Comparison of ENCODE assay signal across 1 cellular context in the genomic region with DNA sequence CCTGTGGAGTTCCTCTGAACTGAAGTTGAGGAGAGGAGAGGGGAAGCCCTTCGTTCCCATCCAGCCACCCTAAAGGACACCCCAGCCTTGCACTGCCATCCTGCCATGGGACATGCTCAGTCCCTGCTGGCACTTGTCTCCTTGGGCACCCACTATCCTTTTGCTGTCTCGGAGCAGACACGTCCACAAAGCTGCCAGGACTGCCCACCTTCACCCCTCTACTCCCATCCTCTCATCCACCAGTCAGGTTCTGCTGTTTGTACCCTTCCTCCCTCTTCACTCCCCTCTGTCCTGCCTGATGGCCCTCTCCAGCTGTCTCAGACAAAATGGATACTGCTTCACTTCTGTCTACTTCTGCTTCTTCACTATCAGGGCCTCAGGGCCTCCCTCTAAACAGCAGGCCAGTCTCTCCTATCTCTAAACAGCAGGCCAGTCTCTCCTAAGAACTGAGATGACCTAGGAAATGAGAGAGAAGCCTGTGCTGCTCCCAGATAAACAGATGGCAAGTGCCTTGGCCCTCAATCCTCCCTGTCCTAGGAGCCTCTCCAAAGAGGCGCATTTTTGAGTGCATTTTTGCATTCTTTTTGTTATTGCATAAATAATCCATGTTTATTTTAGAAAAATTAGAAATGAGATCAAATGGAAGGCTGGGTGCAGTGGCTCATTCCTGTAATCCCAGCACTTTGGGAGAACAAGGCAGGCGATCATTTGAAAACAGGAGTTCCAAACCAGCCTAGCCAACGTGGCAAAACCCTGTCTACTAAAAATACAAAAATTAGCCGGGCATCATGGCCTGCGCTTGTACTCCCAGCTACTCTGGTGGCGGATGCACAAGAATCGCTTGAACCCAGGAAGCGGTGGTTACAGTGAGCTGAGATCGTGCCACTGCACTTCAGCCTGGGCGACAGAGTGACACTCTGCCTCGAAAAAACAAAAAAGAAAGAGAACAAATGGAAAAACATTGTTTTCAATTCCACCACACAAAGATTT.
TF ChIP-seq lines count a peak whose summit lies in the region.

No MANE protein-coding gene starts in this region.

TF ChIP-seq in K562, 482 proteins besides CTCF, POLR2A, EP300 and RAD21 (continued from another document and continues in another):
- TF ChIP-seq, protein P1, sequence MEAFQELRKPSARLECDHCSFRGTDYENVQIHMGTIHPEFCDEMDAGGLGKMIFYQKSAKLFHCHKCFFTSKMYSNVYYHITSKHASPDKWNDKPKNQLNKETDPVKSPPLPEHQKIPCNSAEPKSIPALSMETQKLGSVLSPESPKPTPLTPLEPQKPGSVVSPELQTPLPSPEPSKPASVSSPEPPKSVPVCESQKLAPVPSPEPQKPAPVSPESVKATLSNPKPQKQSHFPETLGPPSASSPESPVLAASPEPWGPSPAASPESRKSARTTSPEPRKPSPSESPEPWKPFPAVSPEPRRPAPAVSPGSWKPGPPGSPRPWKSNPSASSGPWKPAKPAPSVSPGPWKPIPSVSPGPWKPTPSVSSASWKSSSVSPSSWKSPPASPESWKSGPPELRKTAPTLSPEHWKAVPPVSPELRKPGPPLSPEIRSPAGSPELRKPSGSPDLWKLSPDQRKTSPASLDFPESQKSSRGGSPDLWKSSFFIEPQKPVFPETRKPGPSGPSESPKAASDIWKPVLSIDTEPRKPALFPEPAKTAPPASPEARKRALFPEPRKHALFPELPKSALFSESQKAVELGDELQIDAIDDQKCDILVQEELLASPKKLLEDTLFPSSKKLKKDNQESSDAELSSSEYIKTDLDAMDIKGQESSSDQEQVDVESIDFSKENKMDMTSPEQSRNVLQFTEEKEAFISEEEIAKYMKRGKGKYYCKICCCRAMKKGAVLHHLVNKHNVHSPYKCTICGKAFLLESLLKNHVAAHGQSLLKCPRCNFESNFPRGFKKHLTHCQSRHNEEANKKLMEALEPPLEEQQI (IDR thresholded peaks at IDR 0.05) = peak; percentile 94
- TF ChIP-seq, protein P2, sequence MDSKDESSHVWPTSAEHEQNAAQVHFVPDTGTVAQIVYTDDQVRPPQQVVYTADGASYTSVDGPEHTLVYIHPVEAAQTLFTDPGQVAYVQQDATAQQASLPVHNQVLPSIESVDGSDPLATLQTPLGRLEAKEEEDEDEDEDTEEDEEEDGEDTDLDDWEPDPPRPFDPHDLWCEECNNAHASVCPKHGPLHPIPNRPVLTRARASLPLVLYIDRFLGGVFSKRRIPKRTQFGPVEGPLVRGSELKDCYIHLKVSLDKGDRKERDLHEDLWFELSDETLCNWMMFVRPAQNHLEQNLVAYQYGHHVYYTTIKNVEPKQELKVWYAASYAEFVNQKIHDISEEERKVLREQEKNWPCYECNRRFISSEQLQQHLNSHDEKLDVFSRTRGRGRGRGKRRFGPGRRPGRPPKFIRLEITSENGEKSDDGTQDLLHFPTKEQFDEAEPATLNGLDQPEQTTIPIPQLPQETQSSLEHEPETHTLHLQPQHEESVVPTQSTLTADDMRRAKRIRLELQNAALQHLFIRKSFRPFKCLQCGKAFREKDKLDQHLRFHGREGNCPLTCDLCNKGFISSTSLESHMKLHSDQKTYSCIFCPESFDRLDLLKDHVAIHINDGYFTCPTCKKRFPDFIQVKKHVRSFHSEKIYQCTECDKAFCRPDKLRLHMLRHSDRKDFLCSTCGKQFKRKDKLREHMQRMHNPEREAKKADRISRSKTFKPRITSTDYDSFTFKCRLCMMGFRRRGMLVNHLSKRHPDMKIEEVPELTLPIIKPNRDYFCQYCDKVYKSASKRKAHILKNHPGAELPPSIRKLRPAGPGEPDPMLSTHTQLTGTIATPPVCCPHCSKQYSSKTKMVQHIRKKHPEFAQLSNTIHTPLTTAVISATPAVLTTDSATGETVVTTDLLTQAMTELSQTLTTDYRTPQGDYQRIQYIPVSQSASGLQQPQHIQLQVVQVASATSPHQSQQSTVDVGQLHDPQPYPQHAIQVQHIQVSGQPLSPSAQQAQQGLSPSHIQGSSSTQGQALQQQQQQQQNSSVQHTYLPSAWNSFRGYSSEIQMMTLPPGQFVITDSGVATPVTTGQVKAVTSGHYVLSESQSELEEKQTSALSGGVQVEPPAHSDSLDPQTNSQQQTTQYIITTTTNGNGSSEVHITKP (IDR thresholded peaks at IDR 0.05; ENCODE audit: partially characterized antibody) = peak; percentile 59
- TF ChIP-seq NFRKB (IDR thresholded peaks at IDR 0.05; ENCODE audit: low read depth) = peak; percentile 100
- TF ChIP-seq, protein P3, sequence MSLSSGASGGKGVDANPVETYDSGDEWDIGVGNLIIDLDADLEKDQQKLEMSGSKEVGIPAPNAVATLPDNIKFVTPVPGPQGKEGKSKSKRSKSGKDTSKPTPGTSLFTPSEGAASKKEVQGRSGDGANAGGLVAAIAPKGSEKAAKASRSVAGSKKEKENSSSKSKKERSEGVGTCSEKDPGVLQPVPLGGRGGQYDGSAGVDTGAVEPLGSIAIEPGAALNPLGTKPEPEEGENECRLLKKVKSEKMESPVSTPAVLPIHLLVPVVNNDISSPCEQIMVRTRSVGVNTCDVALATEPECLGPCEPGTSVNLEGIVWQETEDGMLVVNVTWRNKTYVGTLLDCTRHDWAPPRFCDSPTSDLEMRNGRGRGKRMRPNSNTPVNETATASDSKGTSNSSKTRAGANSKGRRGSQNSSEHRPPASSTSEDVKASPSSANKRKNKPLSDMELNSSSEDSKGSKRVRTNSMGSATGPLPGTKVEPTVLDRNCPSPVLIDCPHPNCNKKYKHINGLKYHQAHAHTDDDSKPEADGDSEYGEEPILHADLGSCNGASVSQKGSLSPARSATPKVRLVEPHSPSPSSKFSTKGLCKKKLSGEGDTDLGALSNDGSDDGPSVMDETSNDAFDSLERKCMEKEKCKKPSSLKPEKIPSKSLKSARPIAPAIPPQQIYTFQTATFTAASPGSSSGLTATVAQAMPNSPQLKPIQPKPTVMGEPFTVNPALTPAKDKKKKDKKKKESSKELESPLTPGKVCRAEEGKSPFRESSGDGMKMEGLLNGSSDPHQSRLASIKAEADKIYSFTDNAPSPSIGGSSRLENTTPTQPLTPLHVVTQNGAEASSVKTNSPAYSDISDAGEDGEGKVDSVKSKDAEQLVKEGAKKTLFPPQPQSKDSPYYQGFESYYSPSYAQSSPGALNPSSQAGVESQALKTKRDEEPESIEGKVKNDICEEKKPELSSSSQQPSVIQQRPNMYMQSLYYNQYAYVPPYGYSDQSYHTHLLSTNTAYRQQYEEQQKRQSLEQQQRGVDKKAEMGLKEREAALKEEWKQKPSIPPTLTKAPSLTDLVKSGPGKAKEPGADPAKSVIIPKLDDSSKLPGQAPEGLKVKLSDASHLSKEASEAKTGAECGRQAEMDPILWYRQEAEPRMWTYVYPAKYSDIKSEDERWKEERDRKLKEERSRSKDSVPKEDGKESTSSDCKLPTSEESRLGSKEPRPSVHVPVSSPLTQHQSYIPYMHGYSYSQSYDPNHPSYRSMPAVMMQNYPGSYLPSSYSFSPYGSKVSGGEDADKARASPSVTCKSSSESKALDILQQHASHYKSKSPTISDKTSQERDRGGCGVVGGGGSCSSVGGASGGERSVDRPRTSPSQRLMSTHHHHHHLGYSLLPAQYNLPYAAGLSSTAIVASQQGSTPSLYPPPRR (CRISPR knock-in tag; IDR thresholded peaks at IDR 0.05; ENCODE audit: borderline replicate concordance) = peak; percentile 95
- TF ChIP-seq ZNF232 (CRISPR knock-in tag; IDR thresholded peaks at IDR 0.05) = no peak
- peak; percentile 90 for TF ChIP-seq SMARCA5 (IDR thresholded peaks at IDR 0.05)
- TF ChIP-seq FOXM1 (IDR thresholded peaks at IDR 0.05; ENCODE audit: low read depth) = peak; percentile 98
- TF ChIP-seq FOXM1 (CRISPR knock-in tag; IDR thresholded peaks at IDR 0.05; ENCODE audit: low read depth) = no peak
- peak; percentile 83; the same call in 1 of the 2 replicates for TF ChIP-seq TOE1 (IDR thresholded peaks at IDR 0.05; ENCODE audit: borderline replicate concordance)
- TF ChIP-seq TOE1 (CRISPR knock-in tag; IDR thresholded peaks at IDR 0.05; ENCODE audit: borderline replicate concordance, low read depth) = no peak
- peak; percentile 72 for TF ChIP-seq MIER1 (IDR thresholded peaks at IDR 0.05; ENCODE audit: low read depth)
- 0 out of 2 replicates have a peak, but pooled peaks have one; percentile 71 for TF ChIP-seq ZNF444 (CRISPR knock-in tag; IDR thresholded peaks at IDR 0.05)
- peak; percentile 84 for TF ChIP-seq ZNF41 (CRISPR knock-in tag; conservative IDR thresholded peaks at IDR 0.05)
- TF ChIP-seq, protein P4, sequence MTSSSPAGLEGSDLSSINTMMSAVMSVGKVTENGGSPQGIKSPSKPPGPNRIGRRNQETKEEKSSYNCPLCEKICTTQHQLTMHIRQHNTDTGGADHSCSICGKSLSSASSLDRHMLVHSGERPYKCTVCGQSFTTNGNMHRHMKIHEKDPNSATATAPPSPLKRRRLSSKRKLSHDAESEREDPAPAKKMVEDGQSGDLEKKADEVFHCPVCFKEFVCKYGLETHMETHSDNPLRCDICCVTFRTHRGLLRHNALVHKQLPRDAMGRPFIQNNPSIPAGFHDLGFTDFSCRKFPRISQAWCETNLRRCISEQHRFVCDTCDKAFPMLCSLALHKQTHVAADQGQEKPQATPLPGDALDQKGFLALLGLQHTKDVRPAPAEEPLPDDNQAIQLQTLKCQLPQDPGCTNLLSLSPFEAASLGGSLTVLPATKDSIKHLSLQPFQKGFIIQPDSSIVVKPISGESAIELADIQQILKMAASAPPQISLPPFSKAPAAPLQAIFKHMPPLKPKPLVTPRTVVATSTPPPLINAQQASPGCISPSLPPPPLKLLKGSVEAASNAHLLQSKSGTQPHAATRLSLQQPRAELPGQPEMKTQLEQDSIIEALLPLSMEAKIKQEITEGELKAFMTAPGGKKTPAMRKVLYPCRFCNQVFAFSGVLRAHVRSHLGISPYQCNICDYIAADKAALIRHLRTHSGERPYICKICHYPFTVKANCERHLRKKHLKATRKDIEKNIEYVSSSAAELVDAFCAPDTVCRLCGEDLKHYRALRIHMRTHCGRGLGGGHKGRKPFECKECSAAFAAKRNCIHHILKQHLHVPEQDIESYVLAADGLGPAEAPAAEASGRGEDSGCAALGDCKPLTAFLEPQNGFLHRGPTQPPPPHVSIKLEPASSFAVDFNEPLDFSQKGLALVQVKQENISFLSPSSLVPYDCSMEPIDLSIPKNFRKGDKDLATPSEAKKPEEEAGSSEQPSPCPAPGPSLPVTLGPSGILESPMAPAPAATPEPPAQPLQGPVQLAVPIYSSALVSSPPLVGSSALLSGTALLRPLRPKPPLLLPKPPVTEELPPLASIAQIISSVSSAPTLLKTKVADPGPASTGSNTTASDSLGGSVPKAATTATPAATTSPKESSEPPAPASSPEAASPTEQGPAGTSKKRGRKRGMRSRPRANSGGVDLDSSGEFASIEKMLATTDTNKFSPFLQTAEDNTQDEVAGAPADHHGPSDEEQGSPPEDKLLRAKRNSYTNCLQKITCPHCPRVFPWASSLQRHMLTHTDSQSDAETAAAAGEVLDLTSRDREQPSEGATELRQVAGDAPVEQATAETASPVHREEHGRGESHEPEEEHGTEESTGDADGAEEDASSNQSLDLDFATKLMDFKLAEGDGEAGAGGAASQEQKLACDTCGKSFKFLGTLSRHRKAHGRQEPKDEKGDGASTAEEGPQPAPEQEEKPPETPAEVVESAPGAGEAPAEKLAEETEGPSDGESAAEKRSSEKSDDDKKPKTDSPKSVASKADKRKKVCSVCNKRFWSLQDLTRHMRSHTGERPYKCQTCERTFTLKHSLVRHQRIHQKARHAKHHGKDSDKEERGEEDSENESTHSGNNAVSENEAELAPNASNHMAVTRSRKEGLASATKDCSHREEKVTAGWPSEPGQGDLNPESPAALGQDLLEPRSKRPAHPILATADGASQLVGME (CRISPR knock-in tag; IDR thresholded peaks at IDR 0.05) = peak; percentile 88
- TF ChIP-seq HNRNPK (IDR thresholded peaks at IDR 0.05; ENCODE audit: low read depth, low read length, poor library complexity, severe bottlenecking) = no peak
- TF ChIP-seq TCF7 (IDR thresholded peaks at IDR 0.05; ENCODE audit: borderline replicate concordance) = 0 out of 2 replicates have a peak, but pooled peaks have one; percentile 21
- TF ChIP-seq DNMT1 (IDR thresholded peaks at IDR 0.05) = peak; percentile 94; the same call in 1 of the 2 replicates
- TF ChIP-seq POLR3A (IDR thresholded peaks at IDR 0.05; ENCODE audit: borderline replicate concordance, extremely low read depth, insufficient read depth, insufficient read length) = no peak
- TF ChIP-seq GABPB1 (CRISPR knock-in tag; IDR thresholded peaks at IDR 0.05) = peak; percentile 76
- TF ChIP-seq ZNF253 (CRISPR knock-in tag; conservative IDR thresholded peaks at IDR 0.05) = no peak
- TF ChIP-seq, protein P5, sequence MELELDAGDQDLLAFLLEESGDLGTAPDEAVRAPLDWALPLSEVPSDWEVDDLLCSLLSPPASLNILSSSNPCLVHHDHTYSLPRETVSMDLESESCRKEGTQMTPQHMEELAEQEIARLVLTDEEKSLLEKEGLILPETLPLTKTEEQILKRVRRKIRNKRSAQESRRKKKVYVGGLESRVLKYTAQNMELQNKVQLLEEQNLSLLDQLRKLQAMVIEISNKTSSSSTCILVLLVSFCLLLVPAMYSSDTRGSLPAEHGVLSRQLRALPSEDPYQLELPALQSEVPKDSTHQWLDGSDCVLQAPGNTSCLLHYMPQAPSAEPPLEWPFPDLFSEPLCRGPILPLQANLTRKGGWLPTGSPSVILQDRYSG (tag; conservative IDR thresholded peaks at IDR 0.05; ENCODE audit: low read depth) = peak; percentile 95
- no peak for TF ChIP-seq ASH1L (IDR thresholded peaks at IDR 0.05; ENCODE audit: borderline replicate concordance, low read depth, partially characterized antibody)
- TF ChIP-seq, protein P6, sequence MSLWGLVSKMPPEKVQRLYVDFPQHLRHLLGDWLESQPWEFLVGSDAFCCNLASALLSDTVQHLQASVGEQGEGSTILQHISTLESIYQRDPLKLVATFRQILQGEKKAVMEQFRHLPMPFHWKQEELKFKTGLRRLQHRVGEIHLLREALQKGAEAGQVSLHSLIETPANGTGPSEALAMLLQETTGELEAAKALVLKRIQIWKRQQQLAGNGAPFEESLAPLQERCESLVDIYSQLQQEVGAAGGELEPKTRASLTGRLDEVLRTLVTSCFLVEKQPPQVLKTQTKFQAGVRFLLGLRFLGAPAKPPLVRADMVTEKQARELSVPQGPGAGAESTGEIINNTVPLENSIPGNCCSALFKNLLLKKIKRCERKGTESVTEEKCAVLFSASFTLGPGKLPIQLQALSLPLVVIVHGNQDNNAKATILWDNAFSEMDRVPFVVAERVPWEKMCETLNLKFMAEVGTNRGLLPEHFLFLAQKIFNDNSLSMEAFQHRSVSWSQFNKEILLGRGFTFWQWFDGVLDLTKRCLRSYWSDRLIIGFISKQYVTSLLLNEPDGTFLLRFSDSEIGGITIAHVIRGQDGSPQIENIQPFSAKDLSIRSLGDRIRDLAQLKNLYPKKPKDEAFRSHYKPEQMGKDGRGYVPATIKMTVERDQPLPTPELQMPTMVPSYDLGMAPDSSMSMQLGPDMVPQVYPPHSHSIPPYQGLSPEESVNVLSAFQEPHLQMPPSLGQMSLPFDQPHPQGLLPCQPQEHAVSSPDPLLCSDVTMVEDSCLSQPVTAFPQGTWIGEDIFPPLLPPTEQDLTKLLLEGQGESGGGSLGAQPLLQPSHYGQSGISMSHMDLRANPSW (CRISPR knock-in tag; IDR thresholded peaks at IDR 0.05) = peak; percentile 70; the same call in 1 of the 2 replicates
- TF ChIP-seq, protein P7, sequence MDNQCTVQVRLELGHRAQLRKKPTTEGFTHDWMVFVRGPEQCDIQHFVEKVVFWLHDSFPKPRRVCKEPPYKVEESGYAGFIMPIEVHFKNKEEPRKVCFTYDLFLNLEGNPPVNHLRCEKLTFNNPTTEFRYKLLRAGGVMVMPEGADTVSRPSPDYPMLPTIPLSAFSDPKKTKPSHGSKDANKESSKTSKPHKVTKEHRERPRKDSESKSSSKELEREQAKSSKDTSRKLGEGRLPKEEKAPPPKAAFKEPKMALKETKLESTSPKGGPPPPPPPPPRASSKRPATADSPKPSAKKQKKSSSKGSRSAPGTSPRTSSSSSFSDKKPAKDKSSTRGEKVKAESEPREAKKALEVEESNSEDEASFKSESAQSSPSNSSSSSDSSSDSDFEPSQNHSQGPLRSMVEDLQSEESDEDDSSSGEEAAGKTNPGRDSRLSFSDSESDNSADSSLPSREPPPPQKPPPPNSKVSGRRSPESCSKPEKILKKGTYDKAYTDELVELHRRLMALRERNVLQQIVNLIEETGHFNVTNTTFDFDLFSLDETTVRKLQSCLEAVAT (IDR thresholded peaks at IDR 0.05) = peak; percentile 91 to 97
- peak; percentile 86 for TF ChIP-seq SMARCB1 (IDR thresholded peaks at IDR 0.05; ENCODE audit: insufficient read length, low read depth)
- no peak for TF ChIP-seq RBM39 (optimal IDR thresholded peaks at IDR 0.05; ENCODE audit: low read depth, low read length)
